In the genomic region with DNA sequence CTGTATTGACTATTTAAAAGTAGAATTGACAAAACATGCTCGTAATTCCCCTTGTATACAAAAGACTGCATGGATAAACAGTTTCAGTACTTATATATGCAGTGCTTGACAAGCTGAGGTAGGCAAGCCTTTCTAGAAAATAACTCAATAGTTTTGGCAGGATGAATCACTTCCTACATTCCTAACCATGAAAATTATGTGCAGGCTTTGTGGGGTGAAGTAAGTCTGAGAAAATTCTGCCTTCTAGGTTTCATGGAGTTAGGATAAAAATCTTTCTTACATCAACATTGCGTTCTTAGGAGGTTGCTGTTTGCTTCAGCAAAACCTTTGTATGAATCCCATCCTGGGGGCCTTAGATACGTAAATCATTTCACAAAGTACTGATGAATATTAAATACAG, we compare ENCODE assay signal across 25 cellular contexts.
DNase-seq lines count a peak whose midpoint lies in the region; ATAC-seq, FAIRE-seq and TF ChIP-seq lines count a peak whose summit lies in the region.
"Had no signal": no experiment of that assay in that cellular context is flagged by ENCODE, and none has a peak within 500 bp of the region (broad histone marks: within the 10 kb centered on the region; RNA-seq: fewer than 3 reads in every experiment).

No MANE protein-coding gene starts in this region.

- H3K27me3 ChIP-seq in fibroblast of lung (ENCODE audit: control insufficient read depth, insufficient read depth, low read length) (no peaks in the 10 kb centered on the region), smooth muscle cell (ENCODE audit: low read depth) (no peaks in the 10 kb centered on the region)
- H3K27me3 ChIP-seq: ascending aorta; BLaER1 treated with 17β-estradiol and CSF1 and Interleukin-3, amounts not matched to agents 10 nM and 100 nM; colonic mucosa; gastrocnemius medialis; MG63 had no signal

- H3K4me2 ChIP-seq in fibroblast of lung (ENCODE audit: extremely low read depth, insufficient read depth, low read length) (no peak overlapping the region), smooth muscle cell (peak overlapping the region; percentile 24)
- H3K4me2 ChIP-seq: BLaER1 treated with 17β-estradiol and CSF1 and Interleukin-3, amounts not matched to agents 10 nM and 100 nM had no signal

- no peak for ATAC-seq in naive thymus-derived CD8-positive, alpha-beta T cell
- ATAC-seq: activated CD8-positive, alpha-beta T cell treated with anti-CD3 and anti-CD28 coated beads for 36 hours; gastrocnemius medialis; natural killer cell treated with Interleukin-12 subunit alpha and Interleukin-12 subunit beta and Interleukin-15 and Interleukin-18, amount 100 ng/mL, for 72 hours had no signal

- H3K79me2 ChIP-seq in fibroblast of lung (ENCODE audit: control insufficient read depth, insufficient read depth, low read length) (no peaks in the 10 kb centered on the region), smooth muscle cell (ENCODE audit: low read depth) (no peaks in the 10 kb centered on the region)

- BruUV-seq in Calu3 (replicated peaks; lab: Mats Ljungman, UMichigan) = no TSS peak

- no peak overlapping the region for H3K4me3 ChIP-seq in fibroblast of lung (replicated peaks in 1 of 4; ENCODE audit: control extremely low read depth in 1 of 4, insufficient read depth in 1 of 4, low read depth in 3 of 4, low read length in 4 of 4)
- H3K4me3 ChIP-seq in smooth muscle cell = no peak overlapping the region
- H3K4me3 ChIP-seq: ascending aorta; BLaER1 treated with 17β-estradiol and CSF1 and Interleukin-3, amounts not matched to agents 10 nM and 100 nM; colonic mucosa; gastrocnemius medialis; MG63; skin epidermis had no signal

- peaks cover 21% of the 10 kb centered on the region for H3K9me3 Mint-ChIP-seq in Calu3 (ENCODE audit: low read depth, unreplicated experiment)
- H3K9me3 Mint-ChIP-seq in naive thymus-derived CD8-positive, alpha-beta T cell = peaks cover 0 to 30% (median 14%) of the 10 kb centered on the region in 9 donors

- no peak for TF ChIP-seq POLR2A in H54 (IDR thresholded peaks at IDR 0.05; ENCODE audit: low read depth, low read length)

- H3K4me1 ChIP-seq in fibroblast of lung (ENCODE audit: control insufficient read depth, extremely low read depth, insufficient read depth, low read length) (no peaks in the 10 kb centered on the region), smooth muscle cell (ENCODE audit: low read depth) (no peaks in the 10 kb centered on the region)
- H3K4me1 ChIP-seq: ascending aorta, colonic mucosa, gastrocnemius medialis had no signal

- 54% methylated on average over 3 of the region's 3 CpGs for WGBS in smooth muscle cell (ENCODE audit: low lambda C conversion rate)

- H3K27ac Mint-ChIP-seq in Calu3 (ENCODE audit: unreplicated experiment) = no peak overlapping the region
- no peak overlapping the region for H3K27ac Mint-ChIP-seq in naive thymus-derived CD8-positive, alpha-beta T cell
- H3K27ac Mint-ChIP-seq: activated CD8-positive, alpha-beta T cell treated with anti-CD3 and anti-CD28 coated beads for 36 hours; natural killer cell treated with Interleukin-12 subunit alpha and Interleukin-12 subunit beta and Interleukin-15 and Interleukin-18, amount 100 ng/mL, for 72 hours had no signal

- H3K27ac ChIP-seq in RWPE1 (no peak overlapping the region), fibroblast of lung (ENCODE audit: insufficient read depth, low read length) (no peak overlapping the region), smooth muscle cell (ENCODE audit: low read depth) (no peak overlapping the region)
- H3K27ac ChIP-seq: ascending aorta; BLaER1 treated with 17β-estradiol and CSF1 and Interleukin-3, amounts not matched to agents 10 nM and 100 nM; colonic mucosa; gastrocnemius medialis; skin epidermis had no signal

- POLR2A ChIA-PET in RWPE1 (lab: Yijun Ruan, JAX; ENCODE audit: low non-redundant PET) = no interaction called here
- POLR2A ChIA-PET in naive thymus-derived CD8-positive, alpha-beta T cell (lab: Charles Lee) = no interaction called here

- DNase-seq in H54 (ENCODE audit: insufficient read length, low spot score) = no peak
- DNase-seq in RWPE1 (ENCODE audit: low spot score) = peak; percentile 16
- peak; percentile 60 to 68 for DNase-seq in fibroblast of lung (ENCODE audit: low read depth in 2 of 2)
- no peak for DNase-seq in smooth muscle cell (lab: John Stamatoyannopoulos, UW; ENCODE audit: unreplicated experiment)
- DNase-seq in EL = no peak
- DNase-seq in Calu3 = no peak
- DNase-seq in NCI-H2227 (lab: John Stamatoyannopoulos, UW; ENCODE audit: unreplicated experiment) = no peak
- no peak for DNase-seq in naive thymus-derived CD8-positive, alpha-beta T cell
- DNase-seq: activated CD4-positive, CD25-positive, alpha-beta regulatory T cell; activated CD8-positive, alpha-beta T cell treated with anti-CD3 and anti-CD28 coated beads for 36 hours; activated naive CD4-positive, alpha-beta T cell treated with anti-CD3 and anti-CD28 coated beads, Interleukin-2, amount 50 U/mL, for 16 hours; activated T-cell treated with anti-CD3 and anti-CD28 coated beads, Interleukin-2, amount 50 U/mL, for 1 hour; colonic mucosa; gastrocnemius medialis; mesendoderm; MG63; NCI-H187; NCI-H446 treated with DMSO at 0.1 percent for 48 hours; posterior cingulate gyrus; SHP77; stimulated activated CD4-positive, alpha-beta T cell treated with anti-CD3 and anti-CD28 coated beads, Interleukin-4, amount 100 ng/mL, for 1 hour had no signal

- no peaks in the 10 kb centered on the region for H3K36me3 ChIP-seq in fibroblast of lung (ENCODE audit: control insufficient read depth, insufficient read depth, low read length)
- no peaks in the 10 kb centered on the region for H3K36me3 ChIP-seq in smooth muscle cell (ENCODE audit: low read depth)
- H3K36me3 ChIP-seq: ascending aorta; BLaER1 treated with 17β-estradiol and CSF1 and Interleukin-3, amounts not matched to agents 10 nM and 100 nM; colonic mucosa; gastrocnemius medialis; MG63 had no signal

- H3K9me3 ChIP-seq in fibroblast of lung (ENCODE audit: control insufficient read depth, insufficient read depth, low read depth, low read length) = no peaks in the 10 kb centered on the region
- H3K9me3 ChIP-seq in smooth muscle cell (replicated peaks; ENCODE audit: low read depth) = no peaks in the 10 kb centered on the region
- H3K9me3 ChIP-seq: ascending aorta; BLaER1 treated with 17β-estradiol and CSF1 and Interleukin-3, amounts not matched to agents 10 nM and 100 nM; colonic mucosa; gastrocnemius medialis; MG63 had no signal

- CTCF ChIA-PET in RWPE1 (lab: Yijun Ruan, JAX) = no interaction called here
- CTCF ChIA-PET in Calu3 (lab: Charles Lee) = no interaction called here

- no peaks in the 10 kb centered on the region for H3F3A ChIP-seq in smooth muscle cell (ENCODE audit: low read depth)

- H3K4me3 Mint-ChIP-seq in Calu3 (ENCODE audit: low read depth, unreplicated experiment) = no peak overlapping the region
- no peak overlapping the region for H3K4me3 Mint-ChIP-seq in naive thymus-derived CD8-positive, alpha-beta T cell
- H3K4me3 Mint-ChIP-seq: activated CD8-positive, alpha-beta T cell treated with anti-CD3 and anti-CD28 coated beads for 36 hours; natural killer cell treated with Interleukin-12 subunit alpha and Interleukin-12 subunit beta and Interleukin-15 and Interleukin-18, amount 100 ng/mL, for 72 hours had no signal

- FAIRE-seq in H54 (lab: Jason Lieb, UNC) = peak; percentile 90

- H3K4me1 Mint-ChIP-seq in Calu3 (ENCODE audit: low read depth, unreplicated experiment) = no peaks in the 10 kb centered on the region
- H3K4me1 Mint-ChIP-seq in naive thymus-derived CD8-positive, alpha-beta T cell = no peaks in the 10 kb centered on the region

- no peak overlapping the region for H2AFZ ChIP-seq in fibroblast of lung (ENCODE audit: low read length)
- H2AFZ ChIP-seq in smooth muscle cell (ENCODE audit: low read depth) = no peak overlapping the region

- H4K20me1 ChIP-seq in fibroblast of lung (ENCODE audit: control insufficient read depth, extremely low read depth, insufficient read depth, low read length) (no peaks in the 10 kb centered on the region), smooth muscle cell (ENCODE audit: low read depth) (no peaks in the 10 kb centered on the region)
- H4K20me1 ChIP-seq: BLaER1 treated with 17β-estradiol and CSF1 and Interleukin-3, amounts not matched to agents 10 nM and 100 nM had no signal

- H3K27me3 Mint-ChIP-seq in Calu3 (ENCODE audit: unreplicated experiment) = no peaks in the 10 kb centered on the region
- H3K27me3 Mint-ChIP-seq in naive thymus-derived CD8-positive, alpha-beta T cell = no peaks in the 10 kb centered on the region
- H3K27me3 Mint-ChIP-seq: activated CD8-positive, alpha-beta T cell treated with anti-CD3 and anti-CD28 coated beads for 36 hours; natural killer cell treated with Interleukin-12 subunit alpha and Interleukin-12 subunit beta and Interleukin-15 and Interleukin-18, amount 100 ng/mL, for 72 hours had no signal

- TF ChIP-seq CTCF in RWPE1 (conservative IDR thresholded peaks at IDR 0.05; ENCODE audit: low read depth) (no peak), fibroblast of lung (conservative IDR thresholded peaks at IDR 0.05 in 1 of 2, IDR thresholded peaks at IDR 0.05 in 1 of 2; ENCODE audit: low read depth in 1 of 2, low read length in 2 of 2) (no peak), smooth muscle cell (IDR thresholded peaks at IDR 0.05; ENCODE audit: borderline replicate concordance, insufficient read depth, poor library complexity, severe bottlenecking) (no peak), Calu3 (IDR thresholded peaks at IDR 0.05; ENCODE audit: unreplicated experiment) (no peak)

- H3K36me3 Mint-ChIP-seq in Calu3 (ENCODE audit: insufficient read depth, unreplicated experiment) = no peaks in the 10 kb centered on the region
- H3K36me3 Mint-ChIP-seq in naive thymus-derived CD8-positive, alpha-beta T cell = no peaks in the 10 kb centered on the region

- H3K9ac ChIP-seq in fibroblast of lung (ENCODE audit: insufficient read depth, low read length) (no peak overlapping the region), smooth muscle cell (ENCODE audit: low read depth) (no peak overlapping the region)
- H3K9ac ChIP-seq: BLaER1 treated with 17β-estradiol and CSF1 and Interleukin-3, amounts not matched to agents 10 nM and 100 nM had no signal

- intact Hi-C loops in Calu3 (cut with micrococcal nuclease; ENCODE audit: unreplicated experiment) = no loop called here

Comparison
In these comparisons a context has a peak if more than half of its experiments do, and no peak if none do; other contexts are left out.
1. DNase-seq: peak in RWPE1 (single experiment) and fibroblast of lung (2 of 2); none in H54 (single experiment), smooth muscle cell (single experiment), EL (single experiment), Calu3 (single experiment), NCI-H2227 (single experiment) and naive thymus-derived CD8-positive, alpha-beta T cell (0 of 10).